In the genomic region with DNA sequence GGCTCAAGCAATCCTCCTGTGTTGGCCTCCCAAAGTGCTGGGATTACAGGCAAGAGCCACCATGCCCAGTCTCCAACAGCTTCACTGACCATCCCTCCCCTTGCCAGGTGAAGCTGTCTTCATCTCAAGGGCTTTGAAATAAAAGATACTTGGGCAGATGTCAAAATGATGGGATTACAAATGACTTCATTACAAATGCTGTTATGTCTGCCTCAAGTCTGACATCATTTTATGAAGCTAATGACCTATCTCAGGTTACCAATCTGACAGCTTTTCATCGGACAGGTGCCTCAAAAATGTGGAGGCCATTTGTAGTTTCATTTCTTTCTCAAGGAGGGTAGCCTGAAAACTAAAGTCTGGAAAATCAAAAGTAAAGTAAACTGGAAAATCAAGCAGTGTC, we compare ENCODE assay signal across 26 cellular contexts.
"Had no signal": no experiment of that assay in that cellular context is flagged by ENCODE, and none has a peak within 500 bp of the region (broad histone marks: within the 10 kb centered on the region; RNA-seq: fewer than 3 reads in every experiment).

No MANE protein-coding gene starts in this region.

- H3K4me2 ChIP-seq: neural progenitor cell had no signal

- H3K36me3 ChIP-seq: breast epithelium, left lung, neural progenitor cell, uterus had no signal

- H3K9me3 ChIP-seq: breast epithelium, esophagus muscularis mucosa, gastroesophageal sphincter, heart left ventricle, left lung, mucosa of descending colon, psoas muscle, tibial nerve, uterus had no signal

- H3K27ac ChIP-seq: breast epithelium, esophagus muscularis mucosa, gastroesophageal sphincter, heart left ventricle, left lung, neural progenitor cell, psoas muscle, tibial nerve, uterus, VCaP had no signal

- H3K4me3 Mint-ChIP-seq: dendritic cell treated with granulocyte-macrophage colony-stimulating factor and Interleukin-4, amounts not matched to agents 40 ng/mL and 50 ng/mL, for 4 days; memory B cell; naive B cell; neural progenitor cell had no signal

- H3K9ac ChIP-seq: neural progenitor cell had no signal

- H3K4me1 ChIP-seq: breast epithelium, gastroesophageal sphincter, heart left ventricle, left lung, neural progenitor cell, psoas muscle, uterus had no signal

- ATAC-seq: gastroesophageal sphincter, heart left ventricle, left lung, mucosa of descending colon, psoas muscle, right cardiac atrium had no signal

- H3K9me3 Mint-ChIP-seq: dendritic cell treated with granulocyte-macrophage colony-stimulating factor and Interleukin-4, amounts not matched to agents 40 ng/mL and 50 ng/mL, for 4 days; memory B cell; naive B cell; neural progenitor cell had no signal

- H3K27me3 ChIP-seq: breast epithelium, esophagus muscularis mucosa, gastroesophageal sphincter, heart left ventricle, left lung, neural progenitor cell, tibial nerve, uterus had no signal

- H3K4me1 Mint-ChIP-seq: memory B cell, naive B cell, neural progenitor cell had no signal

- H3K27me3 Mint-ChIP-seq: dendritic cell treated with granulocyte-macrophage colony-stimulating factor and Interleukin-4, amounts not matched to agents 40 ng/mL and 50 ng/mL, for 4 days; memory B cell; naive B cell had no signal

- H3K27ac Mint-ChIP-seq: dendritic cell treated with granulocyte-macrophage colony-stimulating factor and Interleukin-4, amounts not matched to agents 40 ng/mL and 50 ng/mL, for 4 days; memory B cell; neural progenitor cell had no signal

- H3K4me3 ChIP-seq: breast epithelium, esophagus muscularis mucosa, gastroesophageal sphincter, heart left ventricle, left lung, mucosa of descending colon, neural progenitor cell, psoas muscle, tibial nerve, uterus had no signal

- H2AFZ ChIP-seq: neural progenitor cell had no signal

- DNase-seq: activated CD4-positive, alpha-beta T cell treated with anti-CD3 and anti-CD28 coated beads, Interleukin-2, amount 50 U/mL, for 1 hour; activated CD4-positive, CD25-positive, alpha-beta regulatory T cell treated with anti-CD3 and anti-CD28 coated beads, Interleukin-2, amount 50 U/mL, for 72 hours; activated CD8-positive, alpha-beta memory T cell treated with anti-CD3 and anti-CD28 coated beads for 24 hours; activated CD8-positive, alpha-beta memory T cell treated with anti-CD3 and anti-CD28 coated beads, Interleukin-2, amount 50 U/mL, for 48 hours; activated effector memory CD4-positive, alpha-beta T cell treated with Interleukin-2 at 50 U/mL for 16 hours; activated naive CD4-positive, alpha-beta T cell treated with anti-CD3 and anti-CD28 coated beads, Interleukin-2, amount 50 U/mL, for 16 hours; activated T-cell treated with anti-CD3 and anti-CD28 coated beads, Interleukin-2, amount 50 U/mL, for 48 hours; aorta; effector CD8-positive, alpha-beta T cell; heart left ventricle; left lung; mucosa of descending colon; naive B cell; psoas muscle; right cardiac atrium; stimulated activated CD4-positive, alpha-beta T cell treated with anti-CD3 and anti-CD28 coated beads, Interleukin-2, amount 100 ng/mL, for 24 hours; stimulated activated naive CD4-positive, alpha-beta T cell treated with Interleukin-2 at 50 U/mL for 16 hours; uterus had no signal
